ENCODE assay signal across 8 cellular contexts in genomic region chr16:23640669-23640958, GRCh38. TPM values are rescaled to one million over a fixed set of nuclear protein-coding genes. Genes with fewer than 3 reads are reported as not detected.
DNase-seq lines count a peak whose midpoint lies in the region; TF ChIP-seq lines count a peak whose summit lies in the region.

No MANE protein-coding gene starts in this region.

- H3K27me3 ChIP-seq in SJSA1 (replicated peaks) = no peaks in the 10 kb centered on the region
- no peaks in the 10 kb centered on the region for H3K27me3 ChIP-seq in ovary

- TF ChIP-seq CTCF in epithelial cell of proximal tubule (conservative IDR thresholded peaks at IDR 0.05; ENCODE audit: low read depth, low read length) (no peak), ovary (IDR thresholded peaks at IDR 0.05) (no peak)

- peak overlapping the region; percentile 74 for H3K4me3 ChIP-seq in SJSA1
- peak overlapping the region; percentile 100 for H3K4me3 ChIP-seq in epithelial cell of proximal tubule (ENCODE audit: low read depth, low read length)
- peak overlapping the region; percentile 61 for H3K4me3 ChIP-seq in ovary

- H3K4me1 ChIP-seq in SJSA1 (replicated peaks) = peaks cover 10% of the 10 kb centered on the region; the same call in 1 of the 2 replicates
- H3K4me1 ChIP-seq in ovary (ENCODE audit: insufficient read depth) = peaks cover 9% of the 10 kb centered on the region

- no peak for TF ChIP-seq EP300 in ovary (IDR thresholded peaks at IDR 0.05)

- 0 to 1% (median 1%) methylated on average over 9 of the region's 9 CpGs for WGBS in ovary, 3 donors

- DNase-seq in activated naive CD4-positive, alpha-beta T cell treated with Interleukin-2 at 50 U/mL for 16 hours = peak; percentile 20
- DNase-seq in activated naive CD4-positive, alpha-beta T cell (lab: John Stamatoyannopoulos, UW) = no peak
- no peak for DNase-seq in SJSA1 (ENCODE audit: low read depth in 1 of 2, low spot score in 2 of 2)
- DNase-seq in epithelial cell of proximal tubule (ENCODE audit: low read depth) = no peak
- no peak for DNase-seq in ovary
- no peak for DNase-seq in medulla oblongata (ENCODE audit: extremely low spot score)
- no peak for DNase-seq in NCI-H446 (lab: John Stamatoyannopoulos, UW)
- DNase-seq in foreskin melanocyte = no peak

- no peak for TF ChIP-seq POLR2A in ovary (IDR thresholded peaks at IDR 0.05)

- H3K36me3 ChIP-seq in SJSA1 (peaks cover 48% of the 10 kb centered on the region), ovary (no peaks in the 10 kb centered on the region)

- no peaks in the 10 kb centered on the region for H3K9me3 ChIP-seq in SJSA1 (replicated peaks)
- H3K9me3 ChIP-seq in ovary = no peaks in the 10 kb centered on the region

- intact Hi-C loops in ovary (cut with DNase I) = no loop called here

- H3K27ac ChIP-seq in SJSA1 = peak overlapping the region; percentile 50
- H3K27ac ChIP-seq in ovary = peak overlapping the region in 1 of 2 donors; percentile 56

RNA-seq across cellular contexts. Expression of gene PALB2, which starts 0.5 kb away (rescaled TPM):
- total RNA-seq in SJSA1 (2014; rRNA removed; shearing (Covaris generic)) = 9.7 and 12.4 TPM in 2 replicates
- total RNA-seq in epithelial cell of proximal tubule = 8.5 and 13.4 TPM in 2 replicates
- 10 to 100 TPM in 4 of 7 donors, 1 to 10 TPM in 3; 6.1 to 13.7 (median 10.8) TPM for total RNA-seq in ovary
- polyA plus RNA-seq in ovary = 1 to 10 TPM; 7.1 to 7.3 TPM

RNA-seq across cellular contexts. Expression of gene DCTN5, which starts 0.7 kb away (rescaled TPM):
- total RNA-seq in SJSA1 (2014; rRNA removed; shearing (Covaris generic)) = 22.4 and 57.8 TPM in 2 replicates
- total RNA-seq in epithelial cell of proximal tubule (32.6 and 36.8 TPM in 2 replicates), ovary (10 to 100 TPM in 6 of 7 donors, 1 to 10 TPM in 1; 9.2 to 44.4 (median 34.6) TPM)
- 10 to 100 TPM; 11.6 to 64.6 TPM for polyA plus RNA-seq in ovary

RNA-seq across cellular contexts. Expression of gene PLK1, which starts 38.1 kb away (rescaled TPM):
- total RNA-seq in SJSA1 (2014; rRNA removed; shearing (Covaris generic)) = 72.9 and 86.5 TPM in 2 replicates
- total RNA-seq in epithelial cell of proximal tubule (92.5 and 150 TPM in 2 replicates), ovary (1 to 10 TPM; 1.1 to 3.0 (median 1.9) TPM)
- 1 to 10 TPM; 1.5 to 4.7 TPM for polyA plus RNA-seq in ovary

RNA-seq across cellular contexts. Expression of gene NDUFAB1, which starts 44.5 kb away (rescaled TPM):
- total RNA-seq in SJSA1 (2014; rRNA removed; shearing (Covaris generic)) = 140 and 184 TPM in 2 replicates
- total RNA-seq in epithelial cell of proximal tubule = 98.7 and 137 TPM in 2 replicates
- 10 to 100 TPM; 42.4 to 79.5 (median 53.6) TPM for total RNA-seq in ovary
- 10 to 100 TPM; 66.9 to 83.0 TPM for polyA plus RNA-seq in ovary

Comparison
In these comparisons a context has a peak if more than half of its experiments do, and no peak if none do; other contexts are left out.
1. RNA of gene PLK1, which starts 38.1 kb away (total RNA-seq): 92.5 to 150 TPM in epithelial cell of proximal tubule and 72.9 to 86.5 TPM in SJSA1; 1.1 to 3.0 TPM in ovary; every median in the first group is over 10 times any median in the second.
2. Peak in every context shown above with its lines, with median percentiles within 50 percentile points of each other: H3K4me3 ChIP-seq.